In the genomic region with DNA sequence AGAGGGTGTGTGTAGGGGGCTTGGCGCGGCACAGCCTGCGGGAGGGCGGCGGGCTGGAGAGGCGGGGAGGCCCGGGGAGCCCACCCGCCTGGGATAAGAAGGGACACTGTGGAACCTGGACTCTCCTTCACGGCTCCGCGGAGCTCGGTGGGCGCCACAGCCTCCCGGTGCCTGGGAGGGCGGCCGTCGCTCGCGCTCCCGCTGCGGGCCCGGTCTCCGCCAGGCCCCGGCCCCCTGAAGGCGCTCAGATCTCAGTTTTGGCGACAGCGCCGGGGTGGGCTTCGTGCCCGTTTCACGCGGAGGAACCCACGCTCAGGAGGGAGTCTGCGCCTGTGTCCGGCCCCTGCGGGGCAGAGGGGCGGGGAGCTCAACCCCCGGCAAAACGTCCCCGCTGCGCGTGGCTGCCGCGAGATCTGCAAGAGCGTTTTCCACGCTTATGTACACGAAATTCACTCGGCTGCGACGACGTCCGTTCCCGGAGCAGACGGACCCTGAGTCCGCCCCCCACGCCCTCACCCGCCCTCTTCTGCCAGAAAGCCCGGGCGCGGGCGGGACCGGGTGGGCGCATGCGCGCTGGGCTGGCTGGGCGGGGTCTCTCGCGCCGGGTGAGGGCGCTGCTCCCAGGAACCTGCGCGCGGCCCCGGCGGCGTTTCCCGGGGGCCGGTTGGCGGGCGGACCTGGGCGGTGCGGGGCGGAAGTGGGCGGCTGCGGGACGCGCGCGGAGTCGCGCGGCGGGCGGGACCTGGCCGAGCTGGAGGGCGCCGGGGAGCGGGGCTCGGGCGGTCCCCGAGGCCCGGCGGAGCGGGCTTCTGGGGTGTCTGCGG, we compare ENCODE assay signal across 8 cellular contexts. TPM values are rescaled to one million over a fixed set of nuclear protein-coding genes. Genes with fewer than 3 reads are reported as not detected.
DNase-seq lines count a peak whose midpoint lies in the region; ATAC-seq and TF ChIP-seq lines count a peak whose summit lies in the region.

Gene NELFB, plus strand, starts transcription at position 704 of the 824 bp plus-strand sequence.

- no peaks in the 10 kb centered on the region for H3K36me3 ChIP-seq in PC-9 (ENCODE audit: low read depth)
- peaks cover 3 to 15% of the 10 kb centered on the region in 2 donors for H3K36me3 ChIP-seq in esophagus (ENCODE audit: control insufficient read depth in 2 of 2, insufficient read depth in 2 of 2, low read length in 1 of 2)
- peaks cover 9% of the 10 kb centered on the region for H3K36me3 ChIP-seq in muscle layer of colon (ENCODE audit: insufficient read depth, low read length)

- H3K9me3 ChIP-seq in PC-9 (ENCODE audit: insufficient read depth, low read depth): no peaks in the 10 kb centered on the region
- H3K9me3 ChIP-seq in esophagus (ENCODE audit: control insufficient read depth in 2 of 2, insufficient read depth in 1 of 2, low read depth in 1 of 2, low read length in 1 of 2): no peaks in the 10 kb centered on the region
- no peaks in the 10 kb centered on the region for H3K9me3 ChIP-seq in muscle layer of colon (ENCODE audit: low read length)

- 1 to 2% methylated on average over 82 to 105 of the region's 105 CpGs for WGBS in esophagus, 2 donors

- CTCF ChIA-PET in PC-9 (lab: Charles Lee): interaction anchor here (0.7 to 2.0 kb wide), 2 partner anchors 18 to 168 kb away, joined by 4 to 13 read pairs; partner anchors contain the start of gene NOXA1

- TSS peak; percentile 55 for BruUV-seq in PC-9 (replicated peaks; lab: Mats Ljungman, UMichigan)

- H3K9ac ChIP-seq in muscle layer of colon (ENCODE audit: low read length): peak within 1 kb of the TSS; percentile 44

- peaks cover 0 to 16% (median 5%) of the 10 kb centered on the region in 3 donors for H3K4me1 Mint-ChIP-seq in IgD-negative memory B cell
- H3K4me1 Mint-ChIP-seq in activated T-cell treated with anti-CD3 and anti-CD28 coated beads, Interleukin-2, amount 50 U/mL, for 24 hours (ENCODE audit: low read depth): peaks cover 23% of the 10 kb centered on the region

- H3F3A ChIP-seq in PC-9 (ENCODE audit: insufficient read depth, low read depth): peaks cover 15% of the 10 kb centered on the region; the same call in 1 of the 2 replicates

- DNase-seq in DMS153 (lab: John Stamatoyannopoulos, UW) (peak; percentile 76), PC-9 (peak; percentile 64 to 98)
- DNase-seq in activated T-cell treated with anti-CD3 and anti-CD28 coated beads, Interleukin-2, amount 50 U/mL, for 24 hours: peak; percentile 99
- peak; percentile 95 for DNase-seq in stimulated activated CD8-positive, alpha-beta memory T cell treated with anti-CD3 and anti-CD28 coated beads, Interleukin-7, amount 100 ng/mL, for 24 hours (ENCODE audit: low read depth)

- no peaks in the 10 kb centered on the region for H3K9me2 ChIP-seq in PC-9 (ENCODE audit: insufficient read depth)

- H3K27ac ChIP-seq in PC-9 (0 out of 2 replicates have a peak within 1 kb of the TSS, but pooled peaks have one; percentile 37), esophagus (ENCODE audit: low read depth in 2 of 2, low read length in 1 of 2) (peak within 1 kb of the TSS; percentile 76 to 82), muscle layer of colon (ENCODE audit: low read depth, low read length) (peak within 1 kb of the TSS; percentile 74)

- H3K4me2 ChIP-seq in PC-9: peak within 1 kb of the TSS; percentile 99

- intact Hi-C loops in PC-9 (cut with micrococcal nuclease; ENCODE audit: unreplicated experiment): no loop called here

- H3K79me2 ChIP-seq in PC-9 (ENCODE audit: low read depth): peaks cover 20% of the 10 kb centered on the region

- no peaks in the 10 kb centered on the region for H3K9me3 Mint-ChIP-seq in IgD-negative memory B cell
- no peaks in the 10 kb centered on the region for H3K9me3 Mint-ChIP-seq in activated T-cell treated with anti-CD3 and anti-CD28 coated beads, Interleukin-2, amount 50 U/mL, for 24 hours

- no peaks in the 10 kb centered on the region for H3K27me3 Mint-ChIP-seq in IgD-negative memory B cell
- H3K27me3 Mint-ChIP-seq in activated T-cell treated with anti-CD3 and anti-CD28 coated beads, Interleukin-2, amount 50 U/mL, for 24 hours: no peaks in the 10 kb centered on the region

- peak within 1 kb of the TSS; percentile 13 to 92 (median 89) for H3K27ac Mint-ChIP-seq in IgD-negative memory B cell
- H3K27ac Mint-ChIP-seq in activated T-cell treated with anti-CD3 and anti-CD28 coated beads, Interleukin-2, amount 50 U/mL, for 24 hours: peak within 1 kb of the TSS; percentile 89

- peaks cover 1% of the 10 kb centered on the region for H3K36me3 Mint-ChIP-seq in IgD-negative memory B cell
- peaks cover 32% of the 10 kb centered on the region for H3K36me3 Mint-ChIP-seq in activated T-cell treated with anti-CD3 and anti-CD28 coated beads, Interleukin-2, amount 50 U/mL, for 24 hours (ENCODE audit: low read depth)

- peak within 1 kb of the TSS; percentile 89 to 97 (median 93) for H3K4me3 Mint-ChIP-seq in IgD-negative memory B cell
- peak within 1 kb of the TSS; percentile 91 for H3K4me3 Mint-ChIP-seq in activated T-cell treated with anti-CD3 and anti-CD28 coated beads, Interleukin-2, amount 50 U/mL, for 24 hours

- peak within 1 kb of the TSS; percentile 99 for H2AFZ ChIP-seq in PC-9

- POLR2A ChIA-PET in PC-9 (lab: Charles Lee; ENCODE audit: unreplicated experiment): interaction anchor here (0.6 to 2.4 kb wide), 5 partner anchors 11 to 372 kb away, joined by 3 to 19 read pairs (median 5); partner anchors contain the start of gene TUBB4B

- H4K20me1 ChIP-seq in PC-9 (ENCODE audit: insufficient read depth): peaks cover 7% of the 10 kb centered on the region; the same call in 1 of the 2 replicates

- TF ChIP-seq CTCF in PC-9 (conservative IDR thresholded peaks at IDR 0.05): no peak

- H3K4me3 ChIP-seq in PC-9 (peak within 1 kb of the TSS; percentile 92), esophagus (ENCODE audit: low read depth in 1 of 2, low read length in 2 of 2) (peak within 1 kb of the TSS; percentile 84 to 85), muscle layer of colon (ENCODE audit: low read depth in 1 of 2, low read length in 2 of 2) (peak within 1 kb of the TSS; percentile 88 to 99)

- peak; percentile 66 for ATAC-seq in GM21528 (IDR thresholded peaks at IDR 0.05; ENCODE audit: low FRiP score, unreplicated experiment)

- H3K27me3 ChIP-seq in PC-9 (ENCODE audit: insufficient read depth, low read depth) (no peaks in the 10 kb centered on the region), esophagus (ENCODE audit: control insufficient read depth in 1 of 2, insufficient read depth in 2 of 2, low read length in 2 of 2) (no peaks in the 10 kb centered on the region), muscle layer of colon (ENCODE audit: control insufficient read depth in 1 of 2, insufficient read depth in 2 of 2, low read length in 2 of 2) (peaks cover 0 to 6% of the 10 kb centered on the region in 2 donors)

- H3K4me1 ChIP-seq in PC-9 (replicated peaks; ENCODE audit: insufficient read depth) (peaks cover 22% of the 10 kb centered on the region), esophagus (ENCODE audit: control insufficient read depth in 2 of 2, insufficient read depth in 2 of 2, low read length in 1 of 2) (peaks cover 2 to 16% of the 10 kb centered on the region in 2 donors), muscle layer of colon (ENCODE audit: insufficient read depth, low read length) (peaks cover 21% of the 10 kb centered on the region)

RNA-seq across cellular contexts. Expression of gene NELFB, which starts in this region (rescaled TPM):
- polyA plus RNA-seq in IgD-negative memory B cell (34.2 TPM), esophagus (10 to 100 TPM; 31.7 to 34.7 TPM)
- 94.2 and 103 TPM in 2 replicates for total RNA-seq in PC-9 (2021)

Comparison
In these comparisons a context has a peak if more than half of its experiments do, and no peak if none do; other contexts are left out.
1. Peak in every context shown above with its lines: DNase-seq, ATAC-seq, H3K4me3 ChIP-seq and H3K27ac ChIP-seq.